In genomic region chr2:127259355-127259754, GRCh38 we compare ENCODE assay signal across 14 cellular contexts. TPM values are rescaled to one million over a fixed set of nuclear protein-coding genes. Genes with fewer than 3 reads are reported as not detected.
"Had no signal": no experiment of that assay in that cellular context is flagged by ENCODE, and none has a peak within 500 bp of the region (broad histone marks: within the 10 kb centered on the region; RNA-seq: fewer than 3 reads in every experiment).

No MANE protein-coding gene starts in this region.

- H3K27ac Mint-ChIP-seq: dendritic cell treated with granulocyte-macrophage colony-stimulating factor and Interleukin-4, amounts not matched to agents 40 ng/mL and 50 ng/mL, for 4 days; mesothelial cell of epicardium; nephron had no signal

- H3K4me3 Mint-ChIP-seq: dendritic cell treated with granulocyte-macrophage colony-stimulating factor and Interleukin-4, amounts not matched to agents 40 ng/mL and 50 ng/mL, for 4 days; mesothelial cell of epicardium; nephron had no signal

- H3K27me3 Mint-ChIP-seq: dendritic cell treated with granulocyte-macrophage colony-stimulating factor and Interleukin-4, amounts not matched to agents 40 ng/mL and 50 ng/mL, for 4 days had no signal

- H3K9me3 ChIP-seq: heart right ventricle, upper lobe of right lung had no signal

- H3K9me3 Mint-ChIP-seq: dendritic cell treated with granulocyte-macrophage colony-stimulating factor and Interleukin-4, amounts not matched to agents 40 ng/mL and 50 ng/mL, for 4 days; mesothelial cell of epicardium had no signal

- H3K27me3 ChIP-seq: heart right ventricle, tibial artery, upper lobe of right lung had no signal

- DNase-seq: foreskin melanocyte; heart right ventricle; hypothalamus; mammary epithelial cell; posterior cingulate gyrus; stimulated activated naive CD4-positive, alpha-beta T cell treated with Interleukin-2 at 50 U/mL for 16 hours; tibial artery; upper lobe of right lung had no signal

- H3K4me3 ChIP-seq: heart right ventricle, tibial artery, upper lobe of right lung had no signal

- H3K4me1 ChIP-seq: heart right ventricle, tibial artery, upper lobe of right lung had no signal

- H3K27ac ChIP-seq: heart right ventricle, tibial artery, upper lobe of right lung had no signal

- ATAC-seq: heart right ventricle, left lobe of liver, sciatic nerve, upper lobe of right lung had no signal

- H3K4me1 Mint-ChIP-seq: mesothelial cell of epicardium had no signal

RNA-seq across cellular contexts. Expression of gene CYP27C1, which starts 39.3 kb away (rescaled TPM):
- total RNA-seq: pulmonary artery endothelial cell, upper lobe of right lung had no signal
